In genomic region chr17:49984283-49984682, GRCh38 we compare ENCODE assay signal across 18 cellular contexts. TPM values are rescaled to one million over a fixed set of nuclear protein-coding genes. Genes with fewer than 3 reads are reported as not detected.
DNase-seq lines count a peak whose midpoint lies in the region; ATAC-seq and TF ChIP-seq lines count a peak whose summit lies in the region.
"Had no signal": no experiment of that assay in that cellular context is flagged by ENCODE, and none has a peak within 500 bp of the region (broad histone marks: within the 10 kb centered on the region; RNA-seq: fewer than 3 reads in every experiment).

No MANE protein-coding gene starts in this region.

- peaks cover 11% of the 10 kb centered on the region for H3K27me3 Mint-ChIP-seq in activated naive CD8-positive, alpha-beta T cell
- H3K27me3 Mint-ChIP-seq in activated naive CD8-positive, alpha-beta T cell treated with anti-CD3 and anti-CD28 coated beads for 36 hours = peaks cover 39% of the 10 kb centered on the region
- H3K27me3 Mint-ChIP-seq in stimulated activated naive B cell treated with anti-CD40 and anti-IgM and Interleukin-4, amounts not matched to agents 10 μg/mL and 1 μg/mL and 100 μg/mL, for 72 hours = peaks cover 72 to 80% of the 10 kb centered on the region in 2 donors
- H3K27me3 Mint-ChIP-seq in CD14-positive monocyte (ENCODE audit: low read depth in 3 of 3) = peaks cover 56 to 86% (median 66%) of the 10 kb centered on the region in 3 donors

- TF ChIP-seq CTCF in RWPE1 (conservative IDR thresholded peaks at IDR 0.05; ENCODE audit: low read depth) (no peak), CD14-positive monocyte (IDR thresholded peaks at IDR 0.05) (no peak)

- in situ Hi-C loops in HAP-1 (cut with MboI; ENCODE audit: low sequenced_read_pairs) = no loop called here

- H3K27ac Mint-ChIP-seq in activated naive CD8-positive, alpha-beta T cell = peak overlapping the region; percentile 1
- no peak overlapping the region for H3K27ac Mint-ChIP-seq in activated naive CD8-positive, alpha-beta T cell treated with anti-CD3 and anti-CD28 coated beads for 36 hours
- H3K27ac Mint-ChIP-seq in stimulated activated naive B cell treated with anti-CD40 and anti-IgM and Interleukin-4, amounts not matched to agents 10 μg/mL and 1 μg/mL and 100 μg/mL, for 72 hours = peak overlapping the region; percentile 10
- H3K27ac Mint-ChIP-seq in CD14-positive monocyte = no peak overlapping the region

- CTCF ChIA-PET in RWPE1 (lab: Yijun Ruan, JAX) = interaction anchor here (0.6 kb wide), 2 partner anchors 31 to 52 kb away, joined by 3 read pairs; no protein-coding TSS in a partner anchor

- H3K4me3 Mint-ChIP-seq in activated naive CD8-positive, alpha-beta T cell = no peak overlapping the region
- no peak overlapping the region for H3K4me3 Mint-ChIP-seq in activated naive CD8-positive, alpha-beta T cell treated with anti-CD3 and anti-CD28 coated beads for 36 hours
- H3K4me3 Mint-ChIP-seq in stimulated activated naive B cell treated with anti-CD40 and anti-IgM and Interleukin-4, amounts not matched to agents 10 μg/mL and 1 μg/mL and 100 μg/mL, for 72 hours = no peak overlapping the region
- H3K4me3 Mint-ChIP-seq in CD14-positive monocyte = no peak overlapping the region

- no peaks in the 10 kb centered on the region for H3K4me1 ChIP-seq in HAP-1

- no peaks in the 10 kb centered on the region for H3K36me3 ChIP-seq in HAP-1 (replicated peaks)

- H3K27me3 ChIP-seq in HAP-1 (ENCODE audit: low read depth) = no peaks in the 10 kb centered on the region

- POLR2A ChIA-PET in RWPE1 (lab: Yijun Ruan, JAX; ENCODE audit: low non-redundant PET) = no interaction called here

- no peaks in the 10 kb centered on the region for H3K9me3 ChIP-seq in HAP-1

- H3K4me3 ChIP-seq in HAP-1 = no peak overlapping the region
- H3K4me3 ChIP-seq: PC-9, SK-N-MC had no signal

- H3K4me1 Mint-ChIP-seq in activated naive CD8-positive, alpha-beta T cell (ENCODE audit: low read depth) = no peaks in the 10 kb centered on the region
- H3K4me1 Mint-ChIP-seq in activated naive CD8-positive, alpha-beta T cell treated with anti-CD3 and anti-CD28 coated beads for 36 hours = no peaks in the 10 kb centered on the region
- peaks cover 0 to 4% of the 10 kb centered on the region in 2 donors for H3K4me1 Mint-ChIP-seq in stimulated activated naive B cell treated with anti-CD40 and anti-IgM and Interleukin-4, amounts not matched to agents 10 μg/mL and 1 μg/mL and 100 μg/mL, for 72 hours
- peaks cover 2% of the 10 kb centered on the region for H3K4me1 Mint-ChIP-seq in CD14-positive monocyte

- H3K27ac ChIP-seq in RWPE1 = peak overlapping the region; percentile 90
- H3K27ac ChIP-seq: PC-9, SK-N-MC had no signal

- no peak for DNase-seq in activated naive CD8-positive, alpha-beta T cell treated with anti-CD3 and anti-CD28 coated beads for 36 hours
- DNase-seq in RWPE1 (ENCODE audit: low spot score) (peak; percentile 43), HAP-1 (ENCODE audit: low spot score in 2 of 2) (no peak), CD14-positive monocyte (ENCODE audit: low spot score) (no peak), left cardiac atrium (no peak)
- DNase-seq in stimulated activated naive B cell treated with anti-CD40 and anti-IgM and Interleukin-4, amounts not matched to agents 10 μg/mL and 1 μg/mL and 100 μg/mL, for 72 hours = no peak
- DNase-seq: DND-41, GF-D8, NCI-H1436, NCI-H2081, NCI-H345, NCI-H69, PC-9 had no signal

- ATAC-seq in esophagus mucosa (peak; percentile 70), left cardiac atrium (no peak)
- ATAC-seq in stimulated activated naive B cell treated with anti-CD40 and anti-IgM and Interleukin-4, amounts not matched to agents 10 μg/mL and 1 μg/mL and 100 μg/mL, for 72 hours (replicated peaks) = no peak
- ATAC-seq: Right ventricle myocardium inferior had no signal

- H3K9me3 Mint-ChIP-seq in activated naive CD8-positive, alpha-beta T cell (ENCODE audit: low read depth) = no peaks in the 10 kb centered on the region
- H3K9me3 Mint-ChIP-seq in activated naive CD8-positive, alpha-beta T cell treated with anti-CD3 and anti-CD28 coated beads for 36 hours = no peaks in the 10 kb centered on the region
- no peaks in the 10 kb centered on the region for H3K9me3 Mint-ChIP-seq in stimulated activated naive B cell treated with anti-CD40 and anti-IgM and Interleukin-4, amounts not matched to agents 10 μg/mL and 1 μg/mL and 100 μg/mL, for 72 hours
- H3K9me3 Mint-ChIP-seq in CD14-positive monocyte = peaks cover 0 to 6% (median 2%) of the 10 kb centered on the region in 7 donors

- intact Hi-C loops in CD14-positive monocyte (cut with micrococcal nuclease) (no loop called here), left cardiac atrium (cut with DNase I) (no loop called here)

- H3K36me3 Mint-ChIP-seq in activated naive CD8-positive, alpha-beta T cell = peaks cover 3% of the 10 kb centered on the region
- no peaks in the 10 kb centered on the region for H3K36me3 Mint-ChIP-seq in activated naive CD8-positive, alpha-beta T cell treated with anti-CD3 and anti-CD28 coated beads for 36 hours
- H3K36me3 Mint-ChIP-seq in stimulated activated naive B cell treated with anti-CD40 and anti-IgM and Interleukin-4, amounts not matched to agents 10 μg/mL and 1 μg/mL and 100 μg/mL, for 72 hours = no peaks in the 10 kb centered on the region
- no peaks in the 10 kb centered on the region for H3K36me3 Mint-ChIP-seq in CD14-positive monocyte

RNA-seq across cellular contexts. Expression of gene DLX3, which starts 10.7 kb away (rescaled TPM):
- under 1 TPM; 0.16 to 0.19 TPM for total RNA-seq in activated naive CD8-positive, alpha-beta T cell treated with anti-CD3 and anti-CD28 coated beads for 36 hours
- 4.0 TPM for total RNA-seq in esophagus mucosa
- polyA plus RNA-seq in CD14-positive monocyte = not detected
- under 1 TPM in 1 of 2 donors, not detected in 1; 0.16 TPM for total RNA-seq in left cardiac atrium
- total RNA-seq: A172, Right ventricle myocardium inferior had no signal

RNA-seq across cellular contexts. Expression of gene DLX4, which starts 15.3 kb away (rescaled TPM):
- total RNA-seq in activated naive CD8-positive, alpha-beta T cell treated with anti-CD3 and anti-CD28 coated beads for 36 hours = under 1 TPM; 0.62 to 0.70 TPM
- total RNA-seq in esophagus mucosa (0.52 TPM), left cardiac atrium (under 1 TPM; 0.13 to 0.27 TPM)
- under 1 TPM in 1 of 2 donors, not detected in 1; 0.20 TPM for polyA plus RNA-seq in CD14-positive monocyte
- total RNA-seq: Right ventricle myocardium inferior had no signal

Comparison
In these comparisons a context has a peak if more than half of its experiments do, and no peak if none do; other contexts are left out.
1. H3K27ac Mint-ChIP-seq: peak in activated naive CD8-positive, alpha-beta T cell (single experiment) and stimulated activated naive B cell treated with anti-CD40 and anti-IgM and Interleukin-4, amounts not matched to agents 10 μg/mL and 1 μg/mL and 100 μg/mL, for 72 hours (single experiment); none in activated naive CD8-positive, alpha-beta T cell treated with anti-CD3 and anti-CD28 coated beads for 36 hours (single experiment) and CD14-positive monocyte (0 of 7).